In the genomic region with DNA sequence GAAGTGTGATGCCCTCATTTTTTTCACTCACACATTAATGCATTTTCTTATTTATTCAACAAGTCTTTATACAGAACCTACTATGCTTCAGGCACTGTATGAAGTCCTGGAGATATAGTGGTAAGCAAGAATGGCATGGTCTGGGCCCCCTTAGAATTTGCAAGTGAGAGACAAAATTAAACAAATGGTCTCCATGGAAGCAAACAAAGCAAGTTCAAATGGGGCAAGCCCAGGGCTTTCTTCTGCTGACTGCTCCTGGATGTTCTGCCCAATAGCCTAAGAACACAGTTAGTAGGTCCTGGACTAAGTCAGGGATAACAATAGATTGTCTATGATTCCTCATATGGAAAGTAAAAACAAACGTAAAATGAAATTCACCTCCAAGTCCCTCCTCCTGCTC, we compare ENCODE assay signal across 1 cellular context.
TF ChIP-seq lines count a peak whose summit lies in the region.

No MANE protein-coding gene starts in this region.

TF ChIP-seq in HepG2, 621 proteins besides CTCF, POLR2A, EP300 and RAD21:
- TF ChIP-seq, protein P1, sequence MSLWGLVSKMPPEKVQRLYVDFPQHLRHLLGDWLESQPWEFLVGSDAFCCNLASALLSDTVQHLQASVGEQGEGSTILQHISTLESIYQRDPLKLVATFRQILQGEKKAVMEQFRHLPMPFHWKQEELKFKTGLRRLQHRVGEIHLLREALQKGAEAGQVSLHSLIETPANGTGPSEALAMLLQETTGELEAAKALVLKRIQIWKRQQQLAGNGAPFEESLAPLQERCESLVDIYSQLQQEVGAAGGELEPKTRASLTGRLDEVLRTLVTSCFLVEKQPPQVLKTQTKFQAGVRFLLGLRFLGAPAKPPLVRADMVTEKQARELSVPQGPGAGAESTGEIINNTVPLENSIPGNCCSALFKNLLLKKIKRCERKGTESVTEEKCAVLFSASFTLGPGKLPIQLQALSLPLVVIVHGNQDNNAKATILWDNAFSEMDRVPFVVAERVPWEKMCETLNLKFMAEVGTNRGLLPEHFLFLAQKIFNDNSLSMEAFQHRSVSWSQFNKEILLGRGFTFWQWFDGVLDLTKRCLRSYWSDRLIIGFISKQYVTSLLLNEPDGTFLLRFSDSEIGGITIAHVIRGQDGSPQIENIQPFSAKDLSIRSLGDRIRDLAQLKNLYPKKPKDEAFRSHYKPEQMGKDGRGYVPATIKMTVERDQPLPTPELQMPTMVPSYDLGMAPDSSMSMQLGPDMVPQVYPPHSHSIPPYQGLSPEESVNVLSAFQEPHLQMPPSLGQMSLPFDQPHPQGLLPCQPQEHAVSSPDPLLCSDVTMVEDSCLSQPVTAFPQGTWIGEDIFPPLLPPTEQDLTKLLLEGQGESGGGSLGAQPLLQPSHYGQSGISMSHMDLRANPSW (CRISPR knock-in tag; IDR thresholded peaks at IDR 0.05; ENCODE audit: borderline replicate concordance), result no peak
- TF ChIP-seq ZKSCAN1 (IDR thresholded peaks at IDR 0.05; ENCODE audit: low read length), result peak; percentile 44; the same call in 1 of the 2 replicates
